In genomic region chr12:62933220-62933870, GRCh38 we compare ENCODE assay signal across 8 cellular contexts. TPM values are rescaled to one million over a fixed set of nuclear protein-coding genes. Genes with fewer than 3 reads are reported as not detected.
A peak's percentile ranks its signal among the peaks of the same experiment; 100 is the strongest.
DNase-seq lines count a peak whose midpoint lies in the region; ATAC-seq and TF ChIP-seq lines count a peak whose summit lies in the region.

No MANE protein-coding gene starts in this region.

- H3K4me2 ChIP-seq in MM.1S (ENCODE audit: low read depth, low read length) = peak overlapping the region; percentile 94

- H3K9me3 ChIP-seq in MM.1S (replicated peaks; ENCODE audit: insufficient read depth, low read length) = no peaks in the 10 kb centered on the region
- H3K9me3 ChIP-seq in prostate gland = no peaks in the 10 kb centered on the region

- DNase-seq in Caki2 (ENCODE audit: low read depth) (peak; percentile 71), MM.1S (no peak), amygdala (lab: John Stamatoyannopoulos, UW) (peak in 54 of 56 donors; percentile 25 to 87 (median 70)), hypothalamus (lab: John Stamatoyannopoulos, UW) (peak in 50 of 51 donors; percentile 10 to 90 (median 64)), prostate gland (ENCODE audit: low spot score) (peak; percentile 54), NCI-H1694 treated with DMSO at 0.1 percent for 48 hours (lab: John Stamatoyannopoulos, UW) (no peak), NCI-H128 (lab: John Stamatoyannopoulos, UW; ENCODE audit: unreplicated experiment) (no peak)

- peaks cover 5% of the 10 kb centered on the region for H3K4me1 ChIP-seq in MM.1S (ENCODE audit: low read length)
- H3K4me1 ChIP-seq in prostate gland (replicated peaks) = no peaks in the 10 kb centered on the region

- WGBS in prostate gland = 2% methylated on average over 22 of the region's 22 CpGs

- in situ Hi-C loops in Caki2 (cut with HindIII; ENCODE audit: low pct_unique_long_range_greater_than_20kb, low sequenced_read_pairs) = no loop called here

- no peak for TF ChIP-seq POLR2A in prostate gland (IDR thresholded peaks at IDR 0.05)

- no peak for TF ChIP-seq CTCF in MM.1S (IDR thresholded peaks at IDR 0.05; ENCODE audit: low read length)
- no peak for TF ChIP-seq CTCF in prostate gland (IDR thresholded peaks at IDR 0.05)

- no peaks in the 10 kb centered on the region for H4K20me1 ChIP-seq in MM.1S (ENCODE audit: insufficient read depth, low read length)

- H3K9ac ChIP-seq in MM.1S (ENCODE audit: low read length) = peak overlapping the region; percentile 57; the same call in 1 of the 2 replicates

- no peaks in the 10 kb centered on the region for H3K9me2 ChIP-seq in MM.1S (replicated peaks; ENCODE audit: insufficient read depth, low read length)

- H3K36me3 ChIP-seq in MM.1S (replicated peaks; ENCODE audit: insufficient read depth, low read length) = no peaks in the 10 kb centered on the region
- no peaks in the 10 kb centered on the region for H3K36me3 ChIP-seq in prostate gland

- intact Hi-C loops in prostate gland (cut with DNase I) = no loop called here

- peak overlapping the region; percentile 91 for H2AFZ ChIP-seq in MM.1S (ENCODE audit: low read length)

- ATAC-seq in HG02763 (IDR thresholded peaks at IDR 0.05; ENCODE audit: unreplicated experiment) = no peak

- peaks cover 8% of the 10 kb centered on the region; the same call in 1 of the 2 replicates for H3K79me2 ChIP-seq in MM.1S (ENCODE audit: low read length)

- peaks cover 5% of the 10 kb centered on the region; the same call in 1 of the 2 replicates for H3F3A ChIP-seq in MM.1S (ENCODE audit: insufficient read depth, low read length)

- H3K4me3 ChIP-seq in MM.1S (ENCODE audit: low read length) = peak overlapping the region; percentile 94
- peak overlapping the region; percentile 75 to 88 for H3K4me3 ChIP-seq in prostate gland

- no peaks in the 10 kb centered on the region for H3K27me3 ChIP-seq in MM.1S (replicated peaks; ENCODE audit: insufficient read depth, low read length)
- H3K27me3 ChIP-seq in prostate gland (replicated peaks; ENCODE audit: insufficient read depth) = no peaks in the 10 kb centered on the region

- H3K27ac ChIP-seq in MM.1S (ENCODE audit: low read length) = no peak overlapping the region
- H3K27ac ChIP-seq in prostate gland = peak overlapping the region; percentile 81 to 90

RNA-seq across cellular contexts. Expression of gene PPM1H, which starts 1.6 kb away (rescaled TPM):
- 33.3 and 34.3 TPM in 2 replicates for total RNA-seq in Caki2 (2014; rRNA removed; shearing (Covaris generic); ENCODE audit: low replicate concordance)
- total RNA-seq in prostate gland = 10 to 100 TPM; 27.0 to 46.9 TPM

Comparison
In these comparisons a context has a peak if more than half of its experiments do, and no peak if none do; other contexts are left out.
1. DNase-seq: peak in Caki2 (single experiment), amygdala (54 of 56), hypothalamus (50 of 51) and prostate gland (single experiment); none in MM.1S (single experiment), NCI-H1694 treated with DMSO at 0.1 percent for 48 hours (single experiment) and NCI-H128 (single experiment).